ENCODE assay signal across 32 cellular contexts in the genomic region with DNA sequence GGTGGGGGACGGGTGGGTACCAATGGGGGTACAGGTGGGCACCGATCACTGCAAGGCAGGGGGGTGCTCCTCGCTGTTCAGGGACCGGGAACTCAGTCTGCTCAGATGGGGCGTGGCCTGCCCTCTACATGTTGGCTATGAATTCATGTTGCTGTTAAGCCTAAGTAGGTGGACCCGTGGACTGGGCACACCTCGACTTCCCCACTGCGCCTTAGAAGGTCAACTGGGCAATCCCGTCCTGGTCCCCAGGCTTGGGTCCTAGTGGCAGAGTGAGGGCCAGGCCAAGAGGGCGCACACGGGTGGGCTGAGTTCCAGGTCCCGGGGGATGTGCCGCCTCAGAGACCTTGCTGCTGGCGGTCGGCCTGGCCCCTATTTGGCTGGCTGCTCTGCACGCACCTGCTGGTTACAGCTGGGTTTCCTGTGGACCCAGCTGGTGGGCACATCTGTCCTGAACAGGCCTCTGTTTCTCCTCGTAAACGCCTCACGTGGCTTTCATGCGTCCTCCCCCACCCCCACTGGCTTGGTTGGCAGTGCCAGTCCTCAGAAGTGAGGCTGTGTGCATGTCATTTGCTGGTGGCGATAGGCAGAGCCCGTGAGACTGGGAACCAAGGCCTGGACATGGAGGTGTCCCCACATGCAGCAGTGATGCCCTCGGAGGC.
"Had no signal": no experiment of that assay in that cellular context is flagged by ENCODE, and none has a peak within 500 bp of the region (broad histone marks: within the 10 kb centered on the region; RNA-seq: fewer than 3 reads in every experiment).

No MANE protein-coding gene starts in this region.

- H3K9ac ChIP-seq: parathyroid adenoma had no signal

- H3K4me3 ChIP-seq: ascending aorta, cardiac muscle cell, colonic mucosa, mucosa of descending colon, psoas muscle, smooth muscle cell, upper lobe of left lung, vagina had no signal

- H3K4me2 ChIP-seq: smooth muscle cell had no signal

- DNase-seq: activated CD4-positive, alpha-beta T cell treated with anti-CD3 and anti-CD28 coated beads for 48 hours; activated CD4-positive, alpha-beta T cell treated with anti-CD3 and anti-CD28 coated beads, Interleukin-2, amount 50 U/mL, for 48 hours; activated CD8-positive, alpha-beta memory T cell treated with anti-CD3 and anti-CD28 coated beads for 24 hours; activated gamma-delta T cell; activated naive CD4-positive, alpha-beta T cell treated with anti-CD3 and anti-CD28 coated beads, Interleukin-2, amount 10 ng/mL, durations not matched to agents 7 days and 5 days; activated naive CD8-positive, alpha-beta T cell treated with anti-CD3 and anti-CD28 coated beads, Interleukin-2, amount 10 ng/mL, durations not matched to agents 7 days and 5 days; cerebellar nuclear complex; colonic mucosa; effector CD8-positive, alpha-beta T cell; left cardiac atrium; left ventricle myocardium superior; nephron progenitor cell; psoas muscle; stimulated activated CD4-positive, alpha-beta T cell treated with anti-CD3 and anti-CD28 coated beads, Interleukin-1b, Interleukin-23, amount 100 ng/mL, for 48 hours; stimulated activated CD4-positive, alpha-beta T cell treated with anti-CD3 and anti-CD28 coated beads, Interleukin-4, amount 100 ng/mL, for 4 hours; stimulated activated CD8-positive, alpha-beta memory T cell treated with anti-CD3 and anti-CD28 coated beads, Interleukin-4, amount 100 ng/mL, for 48 hours; stimulated activated naive CD8-positive, alpha-beta T cell treated with anti-CD3 and anti-CD28 coated beads, Interleukin-15, amount 100 ng/mL, for 72 hours; substantia nigra; T1000; WERI-Rb-1 had no signal

- H3K27ac Mint-ChIP-seq: activated naive CD4-positive, alpha-beta T cell treated with anti-CD3 and anti-CD28 coated beads, Interleukin-2, amount 10 ng/mL, durations not matched to agents 7 days and 5 days; activated naive CD8-positive, alpha-beta T cell treated with anti-CD3 and anti-CD28 coated beads, Interleukin-2, amount 10 ng/mL, durations not matched to agents 7 days and 5 days; activated T-helper 1 cell treated with anti-CD3 and anti-CD28 coated beads, Interleukin-12 subunit alpha, Interleukin-12 subunit beta, Interleukin-2, Interleukin-4 antibody, amounts not matched to agents 30 ng/mL and 10 ng/mL and 1 ng/mL, durations not matched to agents 14 hours and 24 hours and 36 hours; brain; nephron progenitor cell had no signal

- H3K27me3 Mint-ChIP-seq: activated naive CD4-positive, alpha-beta T cell treated with anti-CD3 and anti-CD28 coated beads, Interleukin-2, amount 10 ng/mL, durations not matched to agents 7 days and 5 days; activated naive CD8-positive, alpha-beta T cell treated with anti-CD3 and anti-CD28 coated beads, Interleukin-2, amount 10 ng/mL, durations not matched to agents 7 days and 5 days; brain; stimulated activated memory B cell treated with anti-CD40 and anti-IgM and Interleukin-4, amounts not matched to agents 10 μg/mL and 1 μg/mL and 100 μg/mL, for 72 hours; stimulated activated naive CD8-positive, alpha-beta T cell treated with anti-CD3 and anti-CD28 coated beads, Interleukin-15, amount 100 ng/mL, for 72 hours had no signal

- H3K9me3 ChIP-seq: ascending aorta, colonic mucosa, mucosa of descending colon, neutrophil, psoas muscle, upper lobe of left lung, vagina had no signal

- H3K9me3 Mint-ChIP-seq: activated naive CD4-positive, alpha-beta T cell treated with anti-CD3 and anti-CD28 coated beads, Interleukin-2, amount 10 ng/mL, durations not matched to agents 7 days and 5 days; activated naive CD8-positive, alpha-beta T cell treated with anti-CD3 and anti-CD28 coated beads, Interleukin-2, amount 10 ng/mL, durations not matched to agents 7 days and 5 days; activated T-helper 1 cell treated with anti-CD3 and anti-CD28 coated beads, Interleukin-12 subunit alpha, Interleukin-12 subunit beta, Interleukin-2, Interleukin-4 antibody, amounts not matched to agents 30 ng/mL and 10 ng/mL and 1 ng/mL, durations not matched to agents 14 hours and 24 hours and 36 hours; brain; nephron progenitor cell; stimulated activated memory B cell treated with anti-CD40 and anti-IgM and Interleukin-4, amounts not matched to agents 10 μg/mL and 1 μg/mL and 100 μg/mL, for 72 hours; stimulated activated naive CD8-positive, alpha-beta T cell treated with anti-CD3 and anti-CD28 coated beads, Interleukin-15, amount 100 ng/mL, for 72 hours had no signal

- H3K36me3 ChIP-seq: colonic mucosa had no signal

- H2AFZ ChIP-seq: parathyroid adenoma had no signal

- H3K4me3 Mint-ChIP-seq: activated naive CD4-positive, alpha-beta T cell treated with anti-CD3 and anti-CD28 coated beads, Interleukin-2, amount 10 ng/mL, durations not matched to agents 7 days and 5 days; activated naive CD8-positive, alpha-beta T cell treated with anti-CD3 and anti-CD28 coated beads, Interleukin-2, amount 10 ng/mL, durations not matched to agents 7 days and 5 days; activated T-helper 1 cell treated with anti-CD3 and anti-CD28 coated beads, Interleukin-12 subunit alpha, Interleukin-12 subunit beta, Interleukin-2, Interleukin-4 antibody, amounts not matched to agents 30 ng/mL and 10 ng/mL and 1 ng/mL, durations not matched to agents 14 hours and 24 hours and 36 hours; brain; nephron progenitor cell; stimulated activated memory B cell treated with anti-CD40 and anti-IgM and Interleukin-4, amounts not matched to agents 10 μg/mL and 1 μg/mL and 100 μg/mL, for 72 hours; stimulated activated naive CD8-positive, alpha-beta T cell treated with anti-CD3 and anti-CD28 coated beads, Interleukin-15, amount 100 ng/mL, for 72 hours had no signal

- H3K27me3 ChIP-seq: ascending aorta, cardiac muscle cell, colonic mucosa, neutrophil, upper lobe of left lung, vagina had no signal

- H3K27ac ChIP-seq: ascending aorta, cardiac muscle cell, colonic mucosa, neutrophil, parathyroid adenoma, psoas muscle, upper lobe of left lung, vagina, WERI-Rb-1 had no signal

- H3K4me1 ChIP-seq: ascending aorta, colonic mucosa, parathyroid adenoma, psoas muscle, upper lobe of left lung, vagina had no signal

- H3K4me1 Mint-ChIP-seq: activated naive CD4-positive, alpha-beta T cell treated with anti-CD3 and anti-CD28 coated beads, Interleukin-2, amount 10 ng/mL, durations not matched to agents 7 days and 5 days; brain; nephron progenitor cell had no signal

- ATAC-seq: activated CD4-positive, CD25-positive, alpha-beta regulatory T cell treated with anti-CD3 and anti-CD28 coated beads, Interleukin-2, amount 50 U/mL, for 24 hours; left cardiac atrium; left ventricle myocardium superior; mucosa of descending colon; psoas muscle; stimulated activated memory B cell treated with anti-CD40 and anti-IgM and Interleukin-4, amounts not matched to agents 10 μg/mL and 1 μg/mL and 100 μg/mL, for 72 hours had no signal
